In genomic region chr6:132298344-132298949, GRCh38 we compare ENCODE assay signal across 8 cellular contexts.
A peak's percentile ranks its signal among the peaks of the same experiment; 100 is the strongest.
DNase-seq lines count a peak whose midpoint lies in the region; ATAC-seq lines count a peak whose summit lies in the region.

No MANE protein-coding gene starts in this region.

- H3K9me3 ChIP-seq in adipocyte (ENCODE audit: control insufficient read depth, low read length): no peaks in the 10 kb centered on the region

- no peaks in the 10 kb centered on the region for H3K4me1 ChIP-seq in adipocyte (ENCODE audit: control insufficient read depth, insufficient read depth, low read length)

- DNase-seq in NCI-H1417 (lab: John Stamatoyannopoulos, UW): peak; percentile 5 to 77 (median 49)
- no peak for DNase-seq in NCI-H1417 treated with DMSO at 0.1 percent for 48 hours (lab: John Stamatoyannopoulos, UW)
- peak; percentile 24 for DNase-seq in NCI-H1105 treated with DMSO at 0.1 percent for 48 hours (lab: John Stamatoyannopoulos, UW)
- peak; percentile 85 for DNase-seq in adipocyte (ENCODE audit: low read depth)
- peak in 28 of 51 donors; percentile 2 to 75 (median 22) for DNase-seq in hypothalamus (lab: John Stamatoyannopoulos, UW)
- peak; percentile 15 to 18 for DNase-seq in stimulated activated CD4-positive, alpha-beta T cell treated with anti-CD3 and anti-CD28 coated beads, Interleukin-4, amount 100 ng/mL, for 48 hours (ENCODE audit: low read depth in 2 of 2)
- DNase-seq in stimulated activated naive CD4-positive, alpha-beta T cell treated with Interleukin-2 at 50 U/mL for 16 hours (lab: John Stamatoyannopoulos, UW): no peak

- peaks cover 6% of the 10 kb centered on the region for H3K36me3 ChIP-seq in adipocyte (ENCODE audit: control insufficient read depth, insufficient read depth, low read length, severe bottlenecking)

- H3K9ac ChIP-seq in adipocyte (ENCODE audit: low read length): no peak overlapping the region

- peak; percentile 64 for ATAC-seq in GM19351 (IDR thresholded peaks at IDR 0.05; ENCODE audit: unreplicated experiment)

- H3K27me3 ChIP-seq in adipocyte (replicated peaks; ENCODE audit: control insufficient read depth, insufficient read depth, low read length): no peaks in the 10 kb centered on the region

- no peak overlapping the region for H3K4me3 ChIP-seq in adipocyte (ENCODE audit: low read length)

Comparison
In these comparisons a context has a peak if more than half of its experiments do, and no peak if none do; other contexts are left out.
1. DNase-seq: peak in NCI-H1417 (3 of 3), NCI-H1105 treated with DMSO at 0.1 percent for 48 hours (single experiment), adipocyte (single experiment), hypothalamus (28 of 51) and stimulated activated CD4-positive, alpha-beta T cell treated with anti-CD3 and anti-CD28 coated beads, Interleukin-4, amount 100 ng/mL, for 48 hours (2 of 2); none in NCI-H1417 treated with DMSO at 0.1 percent for 48 hours (single experiment) and stimulated activated naive CD4-positive, alpha-beta T cell treated with Interleukin-2 at 50 U/mL for 16 hours (single experiment).